In the genomic region with DNA sequence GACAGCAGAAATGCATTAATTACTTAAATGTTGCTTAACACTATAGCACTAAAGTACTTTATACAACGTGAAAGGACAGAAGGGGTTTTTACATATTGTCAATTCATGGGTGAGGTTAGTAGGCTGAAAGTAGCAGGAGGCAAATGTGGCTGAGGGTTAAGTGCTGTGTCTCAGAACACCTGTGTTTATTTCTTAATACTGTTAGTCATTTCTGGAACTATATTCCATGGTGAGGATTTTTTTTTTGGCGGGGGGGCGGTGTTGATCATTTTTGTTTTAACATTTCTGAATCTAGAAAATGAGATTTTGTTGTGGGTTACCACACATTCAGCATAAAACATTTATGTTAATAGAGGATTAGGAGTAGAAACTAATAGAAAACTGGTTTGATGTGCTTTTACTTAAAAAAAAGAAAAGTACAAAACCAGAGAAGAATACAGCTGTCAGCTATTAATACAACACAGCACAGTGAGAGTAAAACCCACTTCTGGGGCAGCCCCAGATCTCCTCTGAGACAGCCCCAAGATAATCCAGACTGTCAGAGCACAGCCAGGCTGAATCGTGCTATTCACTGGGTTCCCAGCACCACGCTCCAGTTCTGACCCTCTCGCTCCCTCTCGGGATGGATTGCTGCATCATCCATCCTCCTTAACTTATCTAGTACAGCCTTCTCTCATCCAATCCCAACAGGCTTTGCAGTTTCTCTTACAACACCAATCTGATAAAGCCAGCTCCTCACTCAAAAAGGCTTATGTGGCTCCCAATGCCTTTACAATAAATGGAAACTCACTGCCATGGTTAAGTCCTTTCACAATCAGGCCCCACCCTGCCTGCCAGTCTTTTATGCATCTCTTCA, we compare ENCODE assay signal across 14 cellular contexts.
DNase-seq lines count a peak whose midpoint lies in the region; ATAC-seq and TF ChIP-seq lines count a peak whose summit lies in the region.
"Had no signal": no experiment of that assay in that cellular context is flagged by ENCODE, and none has a peak within 500 bp of the region (broad histone marks: within the 10 kb centered on the region; RNA-seq: fewer than 3 reads in every experiment).

No MANE protein-coding gene starts in this region.

- TF ChIP-seq CTCF in fibroblast of mammary gland (conservative IDR thresholded peaks at IDR 0.05; ENCODE audit: control insufficient read depth, insufficient read depth, low read depth, low read length) (no peak), mesothelial cell of epicardium (IDR thresholded peaks at IDR 0.05; ENCODE audit: unreplicated experiment) (no peak)

- peaks cover 7% of the 10 kb centered on the region for H3K27me3 Mint-ChIP-seq in mesothelial cell of epicardium (ENCODE audit: low read depth)

- H3K27ac Mint-ChIP-seq in mesothelial cell of epicardium = no peak overlapping the region
- H3K27ac Mint-ChIP-seq: endodermal cell, naive B cell, T-cell had no signal

- no peak overlapping the region for H3K4me3 Mint-ChIP-seq in mesothelial cell of epicardium
- H3K4me3 Mint-ChIP-seq: endodermal cell, naive B cell, T-cell had no signal

- H3K4me1 Mint-ChIP-seq in mesothelial cell of epicardium = peaks cover 23% of the 10 kb centered on the region
- H3K4me1 Mint-ChIP-seq: T-cell had no signal

- no peak overlapping the region for H3K4me3 ChIP-seq in fibroblast of mammary gland (ENCODE audit: control insufficient read depth, low read depth, low read length)
- H3K4me3 ChIP-seq: adrenal gland, stomach had no signal

- no peaks in the 10 kb centered on the region for H3K9me3 Mint-ChIP-seq in mesothelial cell of epicardium
- H3K9me3 Mint-ChIP-seq: endodermal cell had no signal

- no peaks in the 10 kb centered on the region for H3K36me3 Mint-ChIP-seq in mesothelial cell of epicardium
- H3K36me3 Mint-ChIP-seq: naive B cell, T-cell had no signal

- DNase-seq in fibroblast of mammary gland (ENCODE audit: low read depth) (peak; percentile 4), mesothelial cell of epicardium (ENCODE audit: low spot score in 2 of 2, unreplicated experiment in 2 of 2) (no peak), epidermal melanocyte (ENCODE audit: insufficient read length, low spot score) (no peak), NCI-H524 treated with DMSO at 0.1 percent for 48 hours (lab: John Stamatoyannopoulos, UW) (no peak), NCI-H1105 treated with DMSO at 0.1 percent for 48 hours (lab: John Stamatoyannopoulos, UW) (no peak)
- DNase-seq: adrenal gland, naive B cell, NCI-H446 treated with DMSO at 0.1 percent for 48 hours, stomach, T-cell had no signal

- peak; percentile 48 for ATAC-seq in GM18873 (IDR thresholded peaks at IDR 0.05; ENCODE audit: low FRiP score, unreplicated experiment)
- ATAC-seq in GM21576 (IDR thresholded peaks at IDR 0.05; ENCODE audit: unreplicated experiment) = peak; percentile 89
- ATAC-seq in HG03108 (IDR thresholded peaks at IDR 0.05; ENCODE audit: unreplicated experiment) = peak; percentile 76
- ATAC-seq: T-cell had no signal
